ENCODE assay signal across 29 cellular contexts in genomic region chrX:410296-410695, GRCh38.
"Had no signal": no experiment of that assay in that cellular context is flagged by ENCODE, and none has a peak within 500 bp of the region (broad histone marks: within the 10 kb centered on the region; RNA-seq: fewer than 3 reads in every experiment).

No MANE protein-coding gene starts in this region.

- ATAC-seq: stimulated activated effector memory CD8-positive, alpha-beta T cell treated with anti-CD3 and anti-CD28 coated beads, Interleukin-12 subunit alpha, Interleukin-12 subunit beta, amount 100 ng/mL, for 72 hours; stimulated activated memory B cell treated with anti-CD40 and anti-IgM and Interleukin-4, amounts not matched to agents 10 μg/mL and 1 μg/mL and 100 μg/mL, for 72 hours; stimulated activated naive B cell treated with anti-CD40 and anti-IgM and Interleukin-4, amounts not matched to agents 10 μg/mL and 1 μg/mL and 100 μg/mL, for 72 hours; stimulated activated naive CD8-positive, alpha-beta T cell treated with anti-CD3 and anti-CD28 coated beads, Interleukin-15, amount 100 ng/mL, for 72 hours; stimulated activated naive CD8-positive, alpha-beta T cell treated with anti-CD3 and anti-CD28 coated beads, Interleukin-15, Interleukin-2, amounts not matched to agents 100 U/mL and 50 U/mL, for 24 hours; upper lobe of right lung had no signal

- H3K9me3 Mint-ChIP-seq: stimulated activated effector memory CD8-positive, alpha-beta T cell treated with anti-CD3 and anti-CD28 coated beads, Interleukin-12 subunit alpha, Interleukin-12 subunit beta, amount 100 ng/mL, for 72 hours; type B pancreatic cell had no signal

- H3K27ac ChIP-seq: stomach, suprapubic skin, testis, thoracic aorta, thyroid gland, tibial artery, tibial nerve, transverse colon, upper lobe of left lung, upper lobe of right lung, uterus, vagina had no signal

- H3K27me3 Mint-ChIP-seq: stimulated activated naive CD8-positive, alpha-beta T cell treated with anti-CD3 and anti-CD28 coated beads, Interleukin-15, Interleukin-2, amounts not matched to agents 100 ng/mL and 50 ng/mL, for 24 hours had no signal

- H3K27me3 ChIP-seq: testis, thyroid gland, tibial artery, upper lobe of left lung, upper lobe of right lung, uterus, vagina had no signal

- H3K36me3 ChIP-seq: suprapubic skin, thoracic aorta, thyroid gland, tibial artery, tibial nerve, transverse colon, upper lobe of left lung, upper lobe of right lung, uterus, vagina had no signal

- H3K9me3 ChIP-seq: stomach, suprapubic skin, testis, thoracic aorta, thyroid gland, tibial artery, tibial nerve, transverse colon, upper lobe of left lung, upper lobe of right lung, uterus, vagina had no signal

- H3K27ac Mint-ChIP-seq: stimulated activated effector memory CD8-positive, alpha-beta T cell treated with anti-CD3 and anti-CD28 coated beads, Interleukin-12 subunit alpha, Interleukin-12 subunit beta, amount 100 ng/mL, for 72 hours; stimulated activated memory B cell treated with anti-CD40 and anti-IgM and Interleukin-4, amounts not matched to agents 10 μg/mL and 1 μg/mL and 100 μg/mL, for 72 hours; stimulated activated naive B cell treated with anti-CD40 and anti-IgM and Interleukin-4, amounts not matched to agents 10 μg/mL and 1 μg/mL and 100 μg/mL, for 72 hours; stimulated activated naive CD8-positive, alpha-beta T cell treated with anti-CD3 and anti-CD28 coated beads, Interleukin-15, amount 100 ng/mL, for 72 hours; stimulated activated naive CD8-positive, alpha-beta T cell treated with anti-CD3 and anti-CD28 coated beads, Interleukin-15, Interleukin-2, amounts not matched to agents 100 ng/mL and 50 ng/mL, for 24 hours; type B pancreatic cell had no signal

- DNase-seq: stimulated activated CD4-positive, alpha-beta T cell treated with anti-CD3 and anti-CD28 coated beads, Interleukin-2, amount 100 ng/mL, for 48 hours; stimulated activated CD4-positive, alpha-beta T cell treated with anti-CD3 and anti-CD28 coated beads, Interleukin-4, amount 100 ng/mL, for 1 hour; stimulated activated CD4-positive, alpha-beta T cell treated with anti-CD3 and anti-CD28 coated beads, Interleukin-4, amount 100 ng/mL, for 24 hours; stimulated activated CD4-positive, alpha-beta T cell treated with anti-CD3 and anti-CD28 coated beads, Interleukin-4, amount 100 ng/mL, for 4 hours; stimulated activated CD8-positive, alpha-beta memory T cell treated with anti-CD3 and anti-CD28 coated beads, Interleukin-4, amount 100 ng/mL, for 48 hours; stimulated activated naive B cell treated with anti-CD40 and anti-IgM and Interleukin-4, amounts not matched to agents 10 μg/mL and 1 μg/mL and 100 μg/mL, for 72 hours; stimulated activated naive CD4-positive, alpha-beta T cell; stimulated activated naive CD4-positive, alpha-beta T cell treated with Interleukin-2 at 50 U/mL for 16 hours; stimulated activated naive CD8-positive, alpha-beta T cell treated with anti-CD3 and anti-CD28 coated beads, Interleukin-15, amount 100 ng/mL, for 72 hours; stimulated activated naive CD8-positive, alpha-beta T cell treated with anti-CD3 and anti-CD28 coated beads, Interleukin-15, Interleukin-2, amounts not matched to agents 100 U/mL and 50 U/mL, for 24 hours; stomach; substantia nigra; testis; thyroid gland; tibial artery; transverse colon; trophoblast cell; upper lobe of left lung; upper lobe of right lung; uterus had no signal

- FAIRE-seq: urothelium cell line had no signal

- H3K4me1 ChIP-seq: suprapubic skin, testis, thyroid gland, transverse colon, upper lobe of right lung, uterus, vagina had no signal

- H3K4me1 Mint-ChIP-seq: stimulated activated effector memory CD8-positive, alpha-beta T cell treated with anti-CD3 and anti-CD28 coated beads, Interleukin-12 subunit alpha, Interleukin-12 subunit beta, amount 100 ng/mL, for 72 hours; stimulated activated memory B cell treated with anti-CD40 and anti-IgM and Interleukin-4, amounts not matched to agents 10 μg/mL and 1 μg/mL and 100 μg/mL, for 72 hours; stimulated activated naive CD8-positive, alpha-beta T cell treated with anti-CD3 and anti-CD28 coated beads, Interleukin-15, amount 100 ng/mL, for 72 hours had no signal

- H3K4me3 ChIP-seq: stomach, suprapubic skin, testis, thoracic aorta, thyroid gland, tibial artery, tibial nerve, transverse colon, upper lobe of left lung, upper lobe of right lung, uterus, vagina had no signal

- H3K4me3 Mint-ChIP-seq: stimulated activated effector memory CD8-positive, alpha-beta T cell treated with anti-CD3 and anti-CD28 coated beads, Interleukin-12 subunit alpha, Interleukin-12 subunit beta, amount 100 ng/mL, for 72 hours; stimulated activated memory B cell treated with anti-CD40 and anti-IgM and Interleukin-4, amounts not matched to agents 10 μg/mL and 1 μg/mL and 100 μg/mL, for 72 hours; stimulated activated naive B cell treated with anti-CD40 and anti-IgM and Interleukin-4, amounts not matched to agents 10 μg/mL and 1 μg/mL and 100 μg/mL, for 72 hours; stimulated activated naive CD8-positive, alpha-beta T cell treated with anti-CD3 and anti-CD28 coated beads, Interleukin-15, amount 100 ng/mL, for 72 hours; stimulated activated naive CD8-positive, alpha-beta T cell treated with anti-CD3 and anti-CD28 coated beads, Interleukin-15, Interleukin-2, amounts not matched to agents 100 ng/mL and 50 ng/mL, for 24 hours; type B pancreatic cell had no signal
